In the genomic region with DNA sequence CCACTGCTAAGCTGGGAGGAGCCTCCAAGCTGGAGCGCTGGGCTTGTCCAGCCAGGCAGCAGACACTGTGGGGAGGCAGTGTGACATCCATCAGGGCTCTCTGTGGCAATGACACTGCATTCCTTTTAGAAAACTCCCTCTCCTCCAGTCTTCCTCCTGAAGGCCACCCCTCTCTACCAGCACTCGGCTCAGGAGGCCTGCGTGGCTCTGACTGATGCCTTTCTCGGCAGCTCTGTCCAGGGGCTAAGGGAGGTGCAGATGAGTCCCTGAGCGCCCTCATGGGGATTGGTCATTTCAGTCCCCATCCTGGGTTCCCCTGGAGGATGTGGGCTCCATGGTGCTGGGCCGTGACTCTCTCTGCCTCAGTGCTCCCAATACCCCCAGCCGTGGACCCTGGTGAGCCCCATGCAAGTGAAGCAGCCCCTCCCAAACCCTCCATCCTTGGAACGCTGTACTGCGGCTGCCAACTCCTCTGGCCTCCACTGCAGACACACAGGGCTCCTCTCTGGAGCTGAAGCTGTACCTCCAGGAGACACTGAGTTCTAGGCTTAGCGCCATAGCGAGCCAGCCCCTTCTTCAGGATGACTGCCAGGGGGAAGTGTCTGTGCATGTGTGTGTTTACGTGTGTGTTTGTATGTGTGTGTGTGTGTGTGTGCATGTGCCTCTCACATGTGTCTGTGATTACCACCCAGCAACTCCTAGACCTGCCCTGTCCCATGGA, we compare ENCODE assay signal across 13 cellular contexts.
DNase-seq lines count a peak whose midpoint lies in the region; ATAC-seq, FAIRE-seq and TF ChIP-seq lines count a peak whose summit lies in the region.
"Had no signal": no experiment of that assay in that cellular context is flagged by ENCODE, and none has a peak within 500 bp of the region (broad histone marks: within the 10 kb centered on the region; RNA-seq: fewer than 3 reads in every experiment).

No MANE protein-coding gene starts in this region.

- H3K4me3 Mint-ChIP-seq in activated T-helper 2 cell treated with anti-CD3 and anti-CD28 coated beads, Interferon-gamma antibody, Interleukin-2, Interleukin-4, amounts not matched to agents 10 μg/mL and 5 μg/mL and 100 μg/mL, durations not matched to agents 14 hours and 24 hours and 36 hours (ENCODE audit: low read depth), result no peak overlapping the region
- H3K4me3 Mint-ChIP-seq in mesothelial cell of epicardium, result peak overlapping the region; percentile 69

- H3K27ac ChIP-seq in breast epithelium (peak overlapping the region in 1 of 2 donors; percentile 80), mammary epithelial cell (ENCODE audit: insufficient read depth, low read depth, low read length) (no peak overlapping the region), vagina (no peak overlapping the region)
- H3K27ac ChIP-seq: VCaP had no signal

- H3K4me1 ChIP-seq in breast epithelium (no peaks in the 10 kb centered on the region), mammary epithelial cell (ENCODE audit: insufficient read depth, low read length) (no peaks in the 10 kb centered on the region), vagina (peaks cover 20% of the 10 kb centered on the region)

- peaks cover 2% of the 10 kb centered on the region for H3K4me1 Mint-ChIP-seq in activated T-helper 2 cell treated with anti-CD3 and anti-CD28 coated beads, Interferon-gamma antibody, Interleukin-2, Interleukin-4, amounts not matched to agents 10 μg/mL and 5 μg/mL and 100 μg/mL, durations not matched to agents 14 hours and 24 hours and 36 hours (ENCODE audit: low read depth)
- H3K4me1 Mint-ChIP-seq in mesothelial cell of epicardium, result peaks cover 25% of the 10 kb centered on the region

- FAIRE-seq in frontal cortex (lab: Jason Lieb, UNC), result no peak
- FAIRE-seq: H54 had no signal

- in situ Hi-C loops in mammary epithelial cell (cut with MboI; ENCODE audit: low sequenced_read_pairs in 2 of 2), result no loop called here

- TF ChIP-seq POLR2A in breast epithelium (IDR thresholded peaks at IDR 0.05) (no peak), vagina (IDR thresholded peaks at IDR 0.05) (no peak)

- peak overlapping the region in 1 of 3 donors; percentile 75 for H3K4me3 ChIP-seq in breast epithelium
- H3K4me3 ChIP-seq in mammary epithelial cell (replicated peaks in 1 of 3; ENCODE audit: insufficient read depth in 1 of 3, low read depth in 2 of 3, low read length in 3 of 3), result no peak overlapping the region
- no peak overlapping the region for H3K4me3 ChIP-seq in vagina

- no peak overlapping the region for H3K9ac ChIP-seq in mammary epithelial cell (ENCODE audit: insufficient read depth, low read length)

- no peaks in the 10 kb centered on the region for H3K79me2 ChIP-seq in mammary epithelial cell (ENCODE audit: insufficient read depth, low read length)

- H3K27me3 ChIP-seq in breast epithelium, result peaks cover 0 to 18% of the 10 kb centered on the region in 2 donors
- H3K27me3 ChIP-seq in mammary epithelial cell (ENCODE audit: insufficient read depth, low read length), result no peaks in the 10 kb centered on the region
- no peaks in the 10 kb centered on the region for H3K27me3 ChIP-seq in vagina

- no peak overlapping the region for H2AFZ ChIP-seq in mammary epithelial cell (ENCODE audit: low read depth, low read length)

- dilution Hi-C loops in mammary epithelial cell (cut with HindIII; ENCODE audit: low sequenced_read_pairs), result loop anchor here (10.0 kb wide), 1 partner anchor 126 kb away; no protein-coding TSS in a partner anchor

- DNase-seq in breast epithelium (ENCODE audit: low spot score in 2 of 2) (peak; percentile 12 to 48), mammary epithelial cell (no peak), mesothelial cell of epicardium (ENCODE audit: low spot score in 2 of 2, unreplicated experiment in 2 of 2) (peak in 1 of 2 experiments; percentile 44), vagina (ENCODE audit: extremely low spot score in 2 of 2) (peak; percentile 86 to 93), frontal cortex (ENCODE audit: low spot score in 2 of 2) (no peak)
- peak; percentile 3 for DNase-seq in activated T-helper 2 cell treated with anti-CD3 and anti-CD28 coated beads, Interferon-gamma antibody, Interleukin-2, Interleukin-4, amounts not matched to agents 10 μg/mL and 5 μg/mL and 100 μg/mL, durations not matched to agents 14 hours and 24 hours and 36 hours (ENCODE audit: low spot score)
- DNase-seq in stimulated activated CD4-positive, alpha-beta T cell treated with anti-CD3 and anti-CD28 coated beads, Interleukin-2, amount 100 ng/mL, for 48 hours, result no peak
- DNase-seq: COR-L47, NCI-H510A had no signal

- TF ChIP-seq CTCF in breast epithelium (IDR thresholded peaks at IDR 0.05), result no peak
- TF ChIP-seq CTCF in mammary epithelial cell (conservative IDR thresholded peaks at IDR 0.05 in 1 of 2, IDR thresholded peaks at IDR 0.05 in 1 of 2; ENCODE audit: extremely low read depth in 1 of 2, insufficient read depth in 1 of 2, low read depth in 1 of 2, low read length in 2 of 2), result no peak
- TF ChIP-seq CTCF in mesothelial cell of epicardium (IDR thresholded peaks at IDR 0.05; ENCODE audit: unreplicated experiment), result no peak
- TF ChIP-seq CTCF in vagina (IDR thresholded peaks at IDR 0.05), result no peak

- intact Hi-C loops in breast epithelium (cut with DNase I; ENCODE audit: low total_unique reads) (no loop called here), mammary epithelial cell (cut with micrococcal nuclease) (no loop called here), vagina (cut with DNase I) (no loop called here)
- intact Hi-C loops in activated T-helper 2 cell treated with anti-CD3 and anti-CD28 coated beads, Interferon-gamma antibody, Interleukin-2, Interleukin-4, amounts not matched to agents 10 μg/mL and 5 μg/mL and 100 μg/mL, durations not matched to agents 14 hours and 24 hours and 36 hours (cut with micrococcal nuclease), result no loop called here

- H3K9me3 ChIP-seq in breast epithelium (no peaks in the 10 kb centered on the region), mammary epithelial cell (replicated peaks; ENCODE audit: insufficient read depth, low read length) (no peaks in the 10 kb centered on the region), vagina (no peaks in the 10 kb centered on the region)

- peaks cover 20% of the 10 kb centered on the region for H3K27me3 Mint-ChIP-seq in activated T-helper 2 cell treated with anti-CD3 and anti-CD28 coated beads, Interferon-gamma antibody, Interleukin-2, Interleukin-4, amounts not matched to agents 10 μg/mL and 5 μg/mL and 100 μg/mL, durations not matched to agents 14 hours and 24 hours and 36 hours (ENCODE audit: low read depth)
- H3K27me3 Mint-ChIP-seq in mesothelial cell of epicardium (ENCODE audit: low read depth), result peaks cover 5% of the 10 kb centered on the region

- H3K27ac Mint-ChIP-seq in activated T-helper 2 cell treated with anti-CD3 and anti-CD28 coated beads, Interferon-gamma antibody, Interleukin-2, Interleukin-4, amounts not matched to agents 10 μg/mL and 5 μg/mL and 100 μg/mL, durations not matched to agents 14 hours and 24 hours and 36 hours, result no peak overlapping the region
- H3K27ac Mint-ChIP-seq in mesothelial cell of epicardium, result peak overlapping the region; percentile 47
- H3K27ac Mint-ChIP-seq: dendritic cell treated with granulocyte-macrophage colony-stimulating factor and Interleukin-4, amounts not matched to agents 40 ng/mL and 50 ng/mL, for 4 days had no signal

- H3K36me3 Mint-ChIP-seq in activated T-helper 2 cell treated with anti-CD3 and anti-CD28 coated beads, Interferon-gamma antibody, Interleukin-2, Interleukin-4, amounts not matched to agents 10 μg/mL and 5 μg/mL and 100 μg/mL, durations not matched to agents 14 hours and 24 hours and 36 hours (ENCODE audit: low read depth), result no peaks in the 10 kb centered on the region
- H3K36me3 Mint-ChIP-seq in mesothelial cell of epicardium, result peaks cover 8% of the 10 kb centered on the region

- CTCF ChIA-PET in mammary epithelial cell (lab: Charles Lee; ENCODE audit: low non-redundant PET), result no interaction called here

- WGBS in mammary epithelial cell (ENCODE audit: low coverage, missing lambda C conversion rate), result 100% methylated on average over 9 of the region's 12 CpGs

- H3K4me2 ChIP-seq in mammary epithelial cell (ENCODE audit: insufficient read depth, low read depth, low read length), result no peak overlapping the region

- no peaks in the 10 kb centered on the region for H3K9me3 Mint-ChIP-seq in activated T-helper 2 cell treated with anti-CD3 and anti-CD28 coated beads, Interferon-gamma antibody, Interleukin-2, Interleukin-4, amounts not matched to agents 10 μg/mL and 5 μg/mL and 100 μg/mL, durations not matched to agents 14 hours and 24 hours and 36 hours
- H3K9me3 Mint-ChIP-seq in mesothelial cell of epicardium, result no peaks in the 10 kb centered on the region
- H3K9me3 Mint-ChIP-seq: dendritic cell treated with granulocyte-macrophage colony-stimulating factor and Interleukin-4, amounts not matched to agents 40 ng/mL and 50 ng/mL, for 4 days had no signal

- BruUV-seq in mammary epithelial cell (replicated peaks; lab: Mats Ljungman, UMichigan), result no TSS peak

- no peaks in the 10 kb centered on the region for H3K36me3 ChIP-seq in breast epithelium
- H3K36me3 ChIP-seq in mammary epithelial cell (ENCODE audit: insufficient read depth, low read length), result no peaks in the 10 kb centered on the region
- no peaks in the 10 kb centered on the region for H3K36me3 ChIP-seq in vagina

- H4K20me1 ChIP-seq in mammary epithelial cell (ENCODE audit: insufficient read depth, low read length), result no peaks in the 10 kb centered on the region

- ATAC-seq in GM21390 (IDR thresholded peaks at IDR 0.05; ENCODE audit: unreplicated experiment), result no peak

Comparison
In these comparisons a context has a peak if more than half of its experiments do, and no peak if none do; other contexts are left out.
1. DNase-seq: peak in breast epithelium (2 of 2), activated T-helper 2 cell treated with anti-CD3 and anti-CD28 coated beads, Interferon-gamma antibody, Interleukin-2, Interleukin-4, amounts not matched to agents 10 μg/mL and 5 μg/mL and 100 μg/mL, durations not matched to agents 14 hours and 24 hours and 36 hours (single experiment) and vagina (2 of 2); none in mammary epithelial cell (single experiment), frontal cortex (0 of 2) and stimulated activated CD4-positive, alpha-beta T cell treated with anti-CD3 and anti-CD28 coated beads, Interleukin-2, amount 100 ng/mL, for 48 hours (0 of 2).